ENCODE assay signal across 23 cellular contexts in the genomic region with DNA sequence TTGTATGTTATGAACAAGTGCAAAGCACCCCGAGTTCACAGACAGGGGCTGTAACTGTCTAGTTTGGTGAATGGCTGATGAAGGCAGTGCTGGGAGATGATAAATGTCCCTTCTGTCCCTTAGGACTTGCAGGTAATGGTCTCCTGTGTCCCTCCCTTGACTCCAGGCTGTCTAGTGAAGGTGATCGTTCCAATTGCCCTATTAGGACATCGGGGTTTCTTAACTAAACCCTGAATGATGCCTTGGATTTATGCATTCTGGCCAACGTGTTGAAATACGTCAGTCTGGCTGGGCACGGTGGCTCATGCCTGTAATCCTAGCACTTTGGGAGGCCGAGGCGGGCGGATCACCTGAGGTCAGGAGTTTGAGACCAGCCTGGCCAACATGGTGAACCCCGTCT.
DNase-seq lines count a peak whose midpoint lies in the region; ATAC-seq lines count a peak whose summit lies in the region.
"Had no signal": no experiment of that assay in that cellular context is flagged by ENCODE, and none has a peak within 500 bp of the region (broad histone marks: within the 10 kb centered on the region; RNA-seq: fewer than 3 reads in every experiment).

No MANE protein-coding gene starts in this region.

- peaks cover 71% of the 10 kb centered on the region for H3K4me1 Mint-ChIP-seq in activated CD4-positive, alpha-beta T cell treated with anti-CD3 and anti-CD28 coated beads, Interleukin-2, amount 10 ng/mL, durations not matched to agents 24 days and 14 days
- peaks cover 38 to 68% (median 63%) of the 10 kb centered on the region in 3 donors for H3K4me1 Mint-ChIP-seq in T-cell
- peaks cover 42 to 45% of the 10 kb centered on the region in 2 donors for H3K4me1 Mint-ChIP-seq in effector memory CD8-positive, alpha-beta T cell (ENCODE audit: low read depth in 2 of 2)
- H3K4me1 Mint-ChIP-seq in stimulated activated effector memory CD8-positive, alpha-beta T cell treated with anti-CD3 and anti-CD28 coated beads, Interleukin-12 subunit alpha, Interleukin-12 subunit beta, amount 100 ng/mL, for 72 hours = peaks cover 68% of the 10 kb centered on the region

- CTCF ChIA-PET in T-cell (lab: Charles Lee) = no interaction called here

- no peaks in the 10 kb centered on the region for H3K9me3 Mint-ChIP-seq in activated CD4-positive, alpha-beta T cell treated with anti-CD3 and anti-CD28 coated beads, Interleukin-2, amount 10 ng/mL, durations not matched to agents 24 days and 14 days
- H3K9me3 Mint-ChIP-seq in T-cell = no peaks in the 10 kb centered on the region
- H3K9me3 Mint-ChIP-seq in effector memory CD8-positive, alpha-beta T cell = peaks cover 0 to 3% of the 10 kb centered on the region in 2 donors
- H3K9me3 Mint-ChIP-seq in stimulated activated effector memory CD8-positive, alpha-beta T cell treated with anti-CD3 and anti-CD28 coated beads, Interleukin-12 subunit alpha, Interleukin-12 subunit beta, amount 100 ng/mL, for 72 hours = no peaks in the 10 kb centered on the region
- H3K9me3 Mint-ChIP-seq: GM23338 had no signal

- peak overlapping the region; percentile 94 for H3K27ac Mint-ChIP-seq in activated CD4-positive, alpha-beta T cell treated with anti-CD3 and anti-CD28 coated beads, Interleukin-2, amount 10 ng/mL, durations not matched to agents 24 days and 14 days
- peak overlapping the region; percentile 66 to 91 for H3K27ac Mint-ChIP-seq in T-cell
- peak overlapping the region; percentile 96 to 98 for H3K27ac Mint-ChIP-seq in effector memory CD8-positive, alpha-beta T cell
- H3K27ac Mint-ChIP-seq in stimulated activated effector memory CD8-positive, alpha-beta T cell treated with anti-CD3 and anti-CD28 coated beads, Interleukin-12 subunit alpha, Interleukin-12 subunit beta, amount 100 ng/mL, for 72 hours = no peak overlapping the region
- H3K27ac Mint-ChIP-seq: GM23338 had no signal

- POLR2A ChIA-PET in T-cell (lab: Charles Lee) = no interaction called here

- intact Hi-C loops in activated CD4-positive, alpha-beta T cell treated with anti-CD3 and anti-CD28 coated beads, Interleukin-2, amount 10 ng/mL, durations not matched to agents 24 days and 14 days (cut with micrococcal nuclease) = loop anchor here (5.0 to 10.0 kb wide), 2 partner anchors 135 to 393 kb away; no protein-coding TSS in a partner anchor

- DNase-seq in activated CD4-positive, alpha-beta T cell treated with anti-CD3 and anti-CD28 coated beads, Interleukin-2, amount 10 ng/mL, durations not matched to agents 24 days and 14 days = no peak
- no peak for DNase-seq in activated CD4-positive, alpha-beta T cell treated with anti-CD3 and anti-CD28 coated beads for 48 hours
- no peak for DNase-seq in T-cell
- no peak for DNase-seq in effector memory CD8-positive, alpha-beta T cell
- no peak for DNase-seq in stimulated activated effector memory CD8-positive, alpha-beta T cell treated with anti-CD3 and anti-CD28 coated beads, Interleukin-12 subunit alpha, Interleukin-12 subunit beta, amount 100 ng/mL, for 72 hours (ENCODE audit: low spot score in 2 of 2)
- no peak for DNase-seq in DMS 273 (lab: John Stamatoyannopoulos, UW; ENCODE audit: unreplicated experiment)
- DNase-seq in HT-29 (ENCODE audit: low spot score) = no peak
- DNase-seq: activated gamma-delta T cell treated with Interleukin-2 at 50 U/mL for 16 hours; amygdala; BE2C; EL; heart left ventricle; left ventricle myocardium inferior; NCI-H1092 treated with DMSO at 0.1 percent for 48 hours; NCI-H2029; NCI-H2227 treated with DMSO at 0.1 percent for 48 hours; NCI-H748 treated with DMSO at 0.1 percent for 48 hours; SHP77; stimulated activated CD4-positive, alpha-beta T cell treated with anti-CD3 and anti-CD28 coated beads, Interleukin-1b, Interleukin-23, amount 100 ng/mL, for 48 hours; stimulated activated naive B cell treated with anti-CD40 and anti-IgM and Interleukin-4, amounts not matched to agents 10 μg/mL and 1 μg/mL and 100 μg/mL, for 72 hours; tibial artery had no signal

- peaks cover 9% of the 10 kb centered on the region for H3K36me3 Mint-ChIP-seq in activated CD4-positive, alpha-beta T cell treated with anti-CD3 and anti-CD28 coated beads, Interleukin-2, amount 10 ng/mL, durations not matched to agents 24 days and 14 days (ENCODE audit: low read depth)
- H3K36me3 Mint-ChIP-seq in T-cell = no peaks in the 10 kb centered on the region
- H3K36me3 Mint-ChIP-seq in effector memory CD8-positive, alpha-beta T cell (ENCODE audit: insufficient read depth) = peaks cover 21% of the 10 kb centered on the region
- H3K36me3 Mint-ChIP-seq in stimulated activated effector memory CD8-positive, alpha-beta T cell treated with anti-CD3 and anti-CD28 coated beads, Interleukin-12 subunit alpha, Interleukin-12 subunit beta, amount 100 ng/mL, for 72 hours = peaks cover 19% of the 10 kb centered on the region

- ATAC-seq in T-cell (replicated peaks in 1 of 4) (no peak), HG03045 (IDR thresholded peaks at IDR 0.05; ENCODE audit: unreplicated experiment) (no peak)
- ATAC-seq in effector memory CD8-positive, alpha-beta T cell (replicated peaks) = no peak
- ATAC-seq in stimulated activated effector memory CD8-positive, alpha-beta T cell treated with anti-CD3 and anti-CD28 coated beads, Interleukin-12 subunit alpha, Interleukin-12 subunit beta, amount 100 ng/mL, for 72 hours = no peak
- ATAC-seq: GM23338; heart left ventricle; stimulated activated naive B cell treated with anti-CD40 and anti-IgM and Interleukin-4, amounts not matched to agents 10 μg/mL and 1 μg/mL and 100 μg/mL, for 72 hours had no signal

- no peaks in the 10 kb centered on the region for H3K27me3 Mint-ChIP-seq in activated CD4-positive, alpha-beta T cell treated with anti-CD3 and anti-CD28 coated beads, Interleukin-2, amount 10 ng/mL, durations not matched to agents 24 days and 14 days
- H3K27me3 Mint-ChIP-seq in T-cell = no peaks in the 10 kb centered on the region
- no peaks in the 10 kb centered on the region for H3K27me3 Mint-ChIP-seq in effector memory CD8-positive, alpha-beta T cell
- H3K27me3 Mint-ChIP-seq: stimulated activated naive B cell treated with anti-CD40 and anti-IgM and Interleukin-4, amounts not matched to agents 10 μg/mL and 1 μg/mL and 100 μg/mL, for 72 hours had no signal

- H3K4me3 Mint-ChIP-seq in activated CD4-positive, alpha-beta T cell treated with anti-CD3 and anti-CD28 coated beads, Interleukin-2, amount 10 ng/mL, durations not matched to agents 24 days and 14 days = peak overlapping the region; percentile 34
- no peak overlapping the region for H3K4me3 Mint-ChIP-seq in T-cell
- no peak overlapping the region for H3K4me3 Mint-ChIP-seq in effector memory CD8-positive, alpha-beta T cell
- peak overlapping the region; percentile 55 for H3K4me3 Mint-ChIP-seq in stimulated activated effector memory CD8-positive, alpha-beta T cell treated with anti-CD3 and anti-CD28 coated beads, Interleukin-12 subunit alpha, Interleukin-12 subunit beta, amount 100 ng/mL, for 72 hours
- H3K4me3 Mint-ChIP-seq: GM23338; stimulated activated naive B cell treated with anti-CD40 and anti-IgM and Interleukin-4, amounts not matched to agents 10 μg/mL and 1 μg/mL and 100 μg/mL, for 72 hours had no signal

Comparison
In these comparisons a context has a peak if more than half of its experiments do, and no peak if none do; other contexts are left out.
1. H3K4me3 Mint-ChIP-seq: peak in activated CD4-positive, alpha-beta T cell treated with anti-CD3 and anti-CD28 coated beads, Interleukin-2, amount 10 ng/mL, durations not matched to agents 24 days and 14 days (single experiment) and stimulated activated effector memory CD8-positive, alpha-beta T cell treated with anti-CD3 and anti-CD28 coated beads, Interleukin-12 subunit alpha, Interleukin-12 subunit beta, amount 100 ng/mL, for 72 hours (single experiment); none in T-cell (0 of 3) and effector memory CD8-positive, alpha-beta T cell (0 of 2).